In the genomic region with DNA sequence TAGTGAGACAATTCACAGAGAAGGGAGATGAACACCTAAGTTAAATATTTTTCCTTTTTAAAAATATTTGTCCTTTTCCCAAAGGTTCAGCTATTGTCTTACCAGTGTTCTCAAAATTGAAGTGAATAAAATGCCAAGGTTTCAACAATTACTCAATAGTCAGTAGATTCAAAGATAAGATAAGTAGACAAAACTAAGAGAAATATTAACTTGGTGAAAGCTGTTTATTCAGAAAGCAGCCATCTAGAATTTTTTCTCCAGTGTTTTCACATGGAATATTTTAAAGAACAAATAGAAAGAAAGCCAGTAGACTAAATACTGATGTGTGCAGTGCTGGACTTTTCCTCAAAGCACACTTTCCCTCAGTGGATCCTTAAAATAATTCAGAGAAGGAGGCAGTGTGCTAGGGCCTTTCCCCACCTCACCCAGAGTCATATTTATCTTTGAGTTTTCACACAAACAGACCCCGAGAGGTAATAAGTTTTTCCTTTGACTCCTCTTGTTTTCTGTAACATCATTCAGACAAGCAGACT, we compare ENCODE assay signal across 18 cellular contexts.
A peak's percentile ranks its signal among the peaks of the same experiment; 100 is the strongest.
DNase-seq lines count a peak whose midpoint lies in the region; ATAC-seq and TF ChIP-seq lines count a peak whose summit lies in the region.
"Had no signal": no experiment of that assay in that cellular context is flagged by ENCODE, and none has a peak within 500 bp of the region (broad histone marks: within the 10 kb centered on the region; RNA-seq: fewer than 3 reads in every experiment).

No MANE protein-coding gene starts in this region.

- H3F3A ChIP-seq in PC-9 (ENCODE audit: insufficient read depth, low read depth), result no peaks in the 10 kb centered on the region

- no peak overlapping the region for H3K4me3 ChIP-seq in CD4-positive, alpha-beta memory T cell (ENCODE audit: low read length in 2 of 2)
- H3K4me3 ChIP-seq in GM08714 (ENCODE audit: low read length) (peak overlapping the region; percentile 67), PC-9 (no peak overlapping the region)
- H3K4me3 ChIP-seq: HAP-1, K562, lung, neural progenitor cell had no signal

- H3K9me2 ChIP-seq in PC-9 (ENCODE audit: insufficient read depth), result no peaks in the 10 kb centered on the region

- no peak for TF ChIP-seq CTCF in PC-9 (conservative IDR thresholded peaks at IDR 0.05)
- TF ChIP-seq CTCF in omental fat pad (IDR thresholded peaks at IDR 0.05), result no peak

- no peaks in the 10 kb centered on the region for H3K9me3 ChIP-seq in CD4-positive, alpha-beta memory T cell (ENCODE audit: control insufficient read depth in 1 of 2, low read length in 2 of 2)
- no peaks in the 10 kb centered on the region for H3K9me3 ChIP-seq in PC-9 (ENCODE audit: insufficient read depth, low read depth)
- H3K9me3 ChIP-seq: HAP-1 had no signal

- no peaks in the 10 kb centered on the region for H3K79me2 ChIP-seq in PC-9 (ENCODE audit: low read depth)

- BruUV-seq in PC-9 (replicated peaks; lab: Mats Ljungman, UMichigan), result no TSS peak

- CTCF ChIA-PET in CD4-positive, alpha-beta memory T cell (lab: Charles Lee; ENCODE audit: partially characterized antibody), result interaction anchor here (1.2 to 2.3 kb wide), 2 partner anchors 8 to 55 kb away, joined by 5 to 12 read pairs; no protein-coding TSS in a partner anchor
- CTCF ChIA-PET in PC-9 (lab: Charles Lee), result no interaction called here

- peaks cover 29 to 66% (median 43%) of the 10 kb centered on the region in 4 donors for H3K4me1 Mint-ChIP-seq in CD4-positive, alpha-beta memory T cell

- DNase-seq in CD4-positive, alpha-beta memory T cell, result no peak
- DNase-seq in PC-9 (no peak), left lobe of liver (ENCODE audit: low spot score) (no peak), ureter (ENCODE audit: low spot score) (no peak), SW480 (ENCODE audit: low spot score) (no peak), omental fat pad (ENCODE audit: low spot score) (no peak)
- DNase-seq: amygdala; NCI-H69; right cardiac atrium; stimulated activated CD4-positive, alpha-beta T cell treated with anti-CD3 and anti-CD28 coated beads, Interleukin-1b, Interleukin-23, amount 100 ng/mL, for 48 hours had no signal

- H4K20me1 ChIP-seq in PC-9 (ENCODE audit: insufficient read depth), result no peaks in the 10 kb centered on the region

- no peaks in the 10 kb centered on the region for H3K36me3 Mint-ChIP-seq in CD4-positive, alpha-beta memory T cell
- H3K36me3 Mint-ChIP-seq: neural progenitor cell had no signal

- no peak overlapping the region for H3K27ac ChIP-seq in CD4-positive, alpha-beta memory T cell (ENCODE audit: low read depth, low read length)
- no peak overlapping the region for H3K27ac ChIP-seq in PC-9
- H3K27ac ChIP-seq: C4-2B, neural progenitor cell had no signal

- peak; percentile 30 for ATAC-seq in left lobe of liver
- ATAC-seq in omental fat pad (ENCODE audit: low FRiP score), result no peak
- ATAC-seq: K562, Panc1, SK-N-SH treated with all-trans-retinoic acid at 6 μM for 48 hours had no signal

- peak overlapping the region in 4 of 8 donors; percentile 26 to 57 (median 50) for H3K4me3 Mint-ChIP-seq in CD4-positive, alpha-beta memory T cell
- H3K4me3 Mint-ChIP-seq: neural progenitor cell had no signal

- peaks cover 42% of the 10 kb centered on the region for H3K4me1 ChIP-seq in CD4-positive, alpha-beta memory T cell (ENCODE audit: insufficient read depth, low read length)
- no peaks in the 10 kb centered on the region for H3K4me1 ChIP-seq in PC-9 (replicated peaks; ENCODE audit: insufficient read depth)
- H3K4me1 ChIP-seq: HAP-1 had no signal

- intact Hi-C loops in CD4-positive, alpha-beta memory T cell (cut with micrococcal nuclease), result loop anchor here (5.0 kb wide), 1 partner anchor 156 kb away; no protein-coding TSS in a partner anchor
- intact Hi-C loops in PC-9 (cut with micrococcal nuclease; ENCODE audit: unreplicated experiment), result no loop called here

- no peaks in the 10 kb centered on the region for H3K27me3 ChIP-seq in CD4-positive, alpha-beta memory T cell (ENCODE audit: insufficient read depth, low read length)
- no peaks in the 10 kb centered on the region for H3K27me3 ChIP-seq in PC-9 (ENCODE audit: insufficient read depth, low read depth)
- H3K27me3 ChIP-seq: neural progenitor cell had no signal

- H3K27ac Mint-ChIP-seq in CD4-positive, alpha-beta memory T cell, result peak overlapping the region in 6 of 7 donors; percentile 31 to 79 (median 48)
- H3K27ac Mint-ChIP-seq: neural progenitor cell had no signal

- H2AFZ ChIP-seq in PC-9, result 0 out of 2 replicates have a peak overlapping the region, but pooled peaks have one; percentile 48
- H2AFZ ChIP-seq: neural progenitor cell had no signal

- no peaks in the 10 kb centered on the region for H3K27me3 Mint-ChIP-seq in CD4-positive, alpha-beta memory T cell

- POLR2A ChIA-PET in CD4-positive, alpha-beta memory T cell (lab: Charles Lee; ENCODE audit: partially characterized antibody), result interaction anchor here (1.3 to 3.0 kb wide), 2 partner anchors 53 to 413 kb away, joined by 3 to 35 read pairs; a partner anchor contains a TSS
- POLR2A ChIA-PET in PC-9 (lab: Charles Lee; ENCODE audit: unreplicated experiment), result no interaction called here

- H3K4me2 ChIP-seq in PC-9, result no peak overlapping the region
- H3K4me2 ChIP-seq: neural progenitor cell had no signal

- peaks cover 0 to 8% (median 0%) of the 10 kb centered on the region in 8 donors for H3K9me3 Mint-ChIP-seq in CD4-positive, alpha-beta memory T cell

- H3K36me3 ChIP-seq in CD4-positive, alpha-beta memory T cell (ENCODE audit: insufficient read depth, low read length), result no peaks in the 10 kb centered on the region
- H3K36me3 ChIP-seq in PC-9 (ENCODE audit: low read depth), result no peaks in the 10 kb centered on the region
- H3K36me3 ChIP-seq: HAP-1, neural progenitor cell had no signal
